In the genomic region with DNA sequence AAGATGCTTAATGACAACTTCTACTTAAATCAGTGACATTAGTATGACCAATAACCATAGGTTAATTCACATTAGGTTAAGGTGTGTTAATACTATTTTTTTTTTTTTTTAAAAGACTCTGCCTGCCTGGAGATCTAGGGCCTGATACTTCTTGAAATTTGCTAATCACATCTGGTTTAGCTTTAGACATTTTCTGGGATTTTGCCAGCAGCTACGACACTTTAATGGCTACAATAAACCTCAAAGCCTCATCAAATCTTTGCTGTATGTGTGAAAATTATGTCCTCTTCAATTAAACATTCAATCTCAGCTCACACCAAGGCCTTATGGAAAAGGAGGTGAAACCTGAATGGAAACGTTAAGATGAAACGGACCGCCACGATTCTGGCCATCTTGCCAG, we compare ENCODE assay signal across 27 cellular contexts.
"Had no signal": no experiment of that assay in that cellular context is flagged by ENCODE, and none has a peak within 500 bp of the region (broad histone marks: within the 10 kb centered on the region; RNA-seq: fewer than 3 reads in every experiment).

No MANE protein-coding gene starts in this region.

- H3K36me3 Mint-ChIP-seq: activated CD4-positive, alpha-beta memory T cell treated with anti-CD3 and anti-CD28 coated beads for 36 hours; activated naive CD8-positive, alpha-beta T cell; brain had no signal

- DNase-seq: activated CD4-positive, alpha-beta memory T cell treated with anti-CD3 and anti-CD28 coated beads for 36 hours; activated CD4-positive, alpha-beta T cell treated with anti-CD3 and anti-CD28 coated beads, Interleukin-2, amount 10 ng/mL, durations not matched to agents 7 days and 5 days; activated CD4-positive, CD25-positive, alpha-beta regulatory T cell; activated CD8-positive, alpha-beta memory T cell treated with anti-CD3 and anti-CD28 coated beads for 24 hours; activated gamma-delta T cell; activated naive CD4-positive, alpha-beta T cell treated with anti-CD3 and anti-CD28 coated beads for 36 hours; activated T-cell treated with anti-CD3 and anti-CD28 coated beads, Interleukin-2, amount 50 U/mL, for 4 hours; amygdala; MM.1S; NCI-H1105; NCI-H1436 treated with DMSO at 0.1 percent for 48 hours; NCI-H187; NCI-H2081 treated with DMSO at 0.1 percent for 48 hours; NCI-H446; NCI-H524; NCI-H748 treated with DMSO at 0.1 percent for 48 hours; NK-92 treated with Interleukin-12 subunit alpha and Interleukin-12 subunit beta, amount 100 ng/mL, for 24 hours; OCI-M1; RPMI8226; T-helper 1 cell had no signal

- H3K9me3 Mint-ChIP-seq: activated CD4-positive, alpha-beta memory T cell treated with anti-CD3 and anti-CD28 coated beads for 36 hours; activated CD4-positive, alpha-beta T cell treated with anti-CD3 and anti-CD28 coated beads, Interleukin-2, amount 10 ng/mL, durations not matched to agents 7 days and 5 days; activated naive CD4-positive, alpha-beta T cell treated with anti-CD3 and anti-CD28 coated beads for 36 hours; activated T-cell treated with anti-CD3 and anti-CD28 coated beads, Interleukin-2, amount 50 U/mL, for 4 hours; brain had no signal

- H3K4me3 Mint-ChIP-seq: activated CD4-positive, alpha-beta memory T cell treated with anti-CD3 and anti-CD28 coated beads for 36 hours; activated CD4-positive, alpha-beta T cell treated with anti-CD3 and anti-CD28 coated beads, Interleukin-2, amount 10 ng/mL, durations not matched to agents 7 days and 5 days; activated naive CD4-positive, alpha-beta T cell treated with anti-CD3 and anti-CD28 coated beads for 36 hours; activated naive CD8-positive, alpha-beta T cell; activated T-cell treated with anti-CD3 and anti-CD28 coated beads, Interleukin-2, amount 50 U/mL, for 4 hours; brain had no signal

- FAIRE-seq: astrocyte had no signal

- H3K4me3 ChIP-seq: SK-N-MC had no signal

- H3K27me3 Mint-ChIP-seq: activated CD4-positive, alpha-beta memory T cell treated with anti-CD3 and anti-CD28 coated beads for 36 hours; activated CD4-positive, alpha-beta T cell treated with anti-CD3 and anti-CD28 coated beads, Interleukin-2, amount 10 ng/mL, durations not matched to agents 7 days and 5 days; activated naive CD8-positive, alpha-beta T cell had no signal

- H3K4me1 Mint-ChIP-seq: activated CD4-positive, alpha-beta T cell treated with anti-CD3 and anti-CD28 coated beads, Interleukin-2, amount 10 ng/mL, durations not matched to agents 7 days and 5 days; brain had no signal

- H3K27ac ChIP-seq: SK-N-MC, VCaP had no signal

- H3K27ac Mint-ChIP-seq: activated CD4-positive, alpha-beta memory T cell treated with anti-CD3 and anti-CD28 coated beads for 36 hours; activated CD4-positive, alpha-beta T cell treated with anti-CD3 and anti-CD28 coated beads, Interleukin-2, amount 10 ng/mL, durations not matched to agents 7 days and 5 days; activated naive CD4-positive, alpha-beta T cell treated with anti-CD3 and anti-CD28 coated beads for 36 hours; activated naive CD8-positive, alpha-beta T cell; brain had no signal

- ATAC-seq: activated T-cell treated with anti-CD3 and anti-CD28 coated beads, Interleukin-2, amount 50 U/mL, for 4 hours; Panc1; Right ventricle myocardium inferior had no signal
